In the genomic region with DNA sequence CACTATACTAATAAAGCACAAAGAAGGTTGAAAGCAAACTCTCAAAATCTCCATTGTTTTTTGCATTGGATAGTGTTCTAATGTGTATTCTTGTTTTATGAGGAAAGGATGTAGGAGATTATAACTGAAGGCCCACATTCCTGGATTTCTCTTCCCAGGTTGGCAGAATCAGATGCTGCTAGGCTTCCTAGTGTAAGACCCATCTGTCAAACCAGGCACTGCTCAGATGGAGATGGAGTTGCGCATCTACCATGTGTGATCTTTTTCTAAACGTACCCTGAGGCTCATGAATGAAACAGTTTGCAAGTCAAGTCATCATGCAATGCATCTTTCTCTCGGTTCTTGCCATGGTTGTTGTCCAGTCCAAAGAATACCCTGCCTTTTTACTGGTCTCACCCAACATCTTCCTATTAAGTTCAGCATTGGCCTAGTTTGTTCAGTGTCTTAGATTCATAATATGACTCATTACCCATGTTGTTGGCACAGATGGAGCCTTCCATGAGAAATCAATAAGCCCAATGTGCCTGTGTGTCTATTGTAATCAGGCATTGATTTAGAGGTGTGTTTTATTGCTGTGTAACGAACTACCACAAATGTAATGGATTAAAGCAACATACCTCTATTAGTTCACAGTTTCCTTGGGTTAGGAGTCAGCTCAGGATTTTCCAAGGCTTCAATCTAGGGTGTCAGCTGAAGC, we compare ENCODE assay signal across 26 cellular contexts.
"Had no signal": no experiment of that assay in that cellular context is flagged by ENCODE, and none has a peak within 500 bp of the region (broad histone marks: within the 10 kb centered on the region; RNA-seq: fewer than 3 reads in every experiment).

No MANE protein-coding gene starts in this region.

- H3K27ac Mint-ChIP-seq: effector memory CD8-positive, alpha-beta T cell; memory B cell; naive B cell; natural killer cell treated with Interleukin-12 subunit alpha and Interleukin-12 subunit beta and Interleukin-15 and Interleukin-18, amount 100 ng/mL, for 72 hours; stimulated activated naive CD8-positive, alpha-beta T cell treated with anti-CD3 and anti-CD28 coated beads, Interleukin-15, amount 100 ng/mL, for 72 hours had no signal

- DNase-seq: dermis blood vessel endothelial cell; effector memory CD8-positive, alpha-beta T cell; erythroblast; esophagus squamous epithelium; foreskin melanocyte; hypothalamus; naive B cell; psoas muscle; right lobe of liver; stimulated activated CD4-positive, alpha-beta T cell treated with anti-CD3 and anti-CD28 coated beads, Interleukin-12 subunit alpha, Interleukin-12 subunit beta, amount 100 ng/mL, for 4 hours; stimulated activated CD4-positive, alpha-beta T cell treated with anti-CD3 and anti-CD28 coated beads, Interleukin-1b, Interleukin-23, amount 100 ng/mL, for 48 hours; stimulated activated CD4-positive, alpha-beta T cell treated with anti-CD3 and anti-CD28 coated beads, Interleukin-4, amount 100 ng/mL, for 1 hour; stimulated activated CD8-positive, alpha-beta memory T cell treated with anti-CD3 and anti-CD28 coated beads, Interleukin-4, amount 100 ng/mL, for 48 hours; stimulated activated naive CD4-positive, alpha-beta T cell; stimulated activated naive CD8-positive, alpha-beta T cell treated with anti-CD3 and anti-CD28 coated beads, Interleukin-15, amount 100 ng/mL, for 72 hours; transverse colon had no signal

- H3K27me3 ChIP-seq: esophagus squamous epithelium, neutrophil, right lobe of liver, suprapubic skin, transverse colon, vagina had no signal

- H3K4me3 ChIP-seq: coronary artery, esophagus squamous epithelium, lung, psoas muscle, right lobe of liver, smooth muscle cell, suprapubic skin, transverse colon, vagina had no signal

- H3K9me3 Mint-ChIP-seq: effector memory CD8-positive, alpha-beta T cell; memory B cell; stimulated activated naive CD8-positive, alpha-beta T cell treated with anti-CD3 and anti-CD28 coated beads, Interleukin-15, amount 100 ng/mL, for 72 hours had no signal

- H3K4me1 Mint-ChIP-seq: memory B cell; naive B cell; neural crest cell; stimulated activated naive CD8-positive, alpha-beta T cell treated with anti-CD3 and anti-CD28 coated beads, Interleukin-15, amount 100 ng/mL, for 72 hours had no signal

- H3K4me3 Mint-ChIP-seq: effector memory CD8-positive, alpha-beta T cell; memory B cell; naive B cell; natural killer cell treated with Interleukin-12 subunit alpha and Interleukin-12 subunit beta and Interleukin-15 and Interleukin-18, amount 100 ng/mL, for 72 hours; neural crest cell; stimulated activated naive CD8-positive, alpha-beta T cell treated with anti-CD3 and anti-CD28 coated beads, Interleukin-15, amount 100 ng/mL, for 72 hours had no signal

- H3K36me3 Mint-ChIP-seq: memory B cell; naive B cell; natural killer cell treated with Interleukin-12 subunit alpha and Interleukin-12 subunit beta and Interleukin-15 and Interleukin-18, amount 100 ng/mL, for 72 hours had no signal

- ATAC-seq: effector memory CD8-positive, alpha-beta T cell; natural killer cell treated with Interleukin-12 subunit alpha and Interleukin-12 subunit beta and Interleukin-15 and Interleukin-18, amount 100 ng/mL, for 72 hours; psoas muscle; right lobe of liver; stimulated activated naive CD8-positive, alpha-beta T cell treated with anti-CD3 and anti-CD28 coated beads, Interleukin-15, amount 100 ng/mL, for 72 hours had no signal

- H3K36me3 ChIP-seq: esophagus squamous epithelium, neutrophil, right lobe of liver, suprapubic skin, transverse colon, vagina had no signal

- H3K27ac ChIP-seq: coronary artery, esophagus squamous epithelium, neutrophil, parathyroid adenoma, psoas muscle, right lobe of liver, suprapubic skin, transverse colon, vagina had no signal

- H3K9me3 ChIP-seq: esophagus squamous epithelium, neutrophil, psoas muscle, right lobe of liver, suprapubic skin, transverse colon, vagina had no signal

- H3K4me1 ChIP-seq: esophagus squamous epithelium, parathyroid adenoma, psoas muscle, right lobe of liver, suprapubic skin, transverse colon, vagina had no signal
